14 cellular contexts compared by ENCODE assay signal in the genomic region with DNA sequence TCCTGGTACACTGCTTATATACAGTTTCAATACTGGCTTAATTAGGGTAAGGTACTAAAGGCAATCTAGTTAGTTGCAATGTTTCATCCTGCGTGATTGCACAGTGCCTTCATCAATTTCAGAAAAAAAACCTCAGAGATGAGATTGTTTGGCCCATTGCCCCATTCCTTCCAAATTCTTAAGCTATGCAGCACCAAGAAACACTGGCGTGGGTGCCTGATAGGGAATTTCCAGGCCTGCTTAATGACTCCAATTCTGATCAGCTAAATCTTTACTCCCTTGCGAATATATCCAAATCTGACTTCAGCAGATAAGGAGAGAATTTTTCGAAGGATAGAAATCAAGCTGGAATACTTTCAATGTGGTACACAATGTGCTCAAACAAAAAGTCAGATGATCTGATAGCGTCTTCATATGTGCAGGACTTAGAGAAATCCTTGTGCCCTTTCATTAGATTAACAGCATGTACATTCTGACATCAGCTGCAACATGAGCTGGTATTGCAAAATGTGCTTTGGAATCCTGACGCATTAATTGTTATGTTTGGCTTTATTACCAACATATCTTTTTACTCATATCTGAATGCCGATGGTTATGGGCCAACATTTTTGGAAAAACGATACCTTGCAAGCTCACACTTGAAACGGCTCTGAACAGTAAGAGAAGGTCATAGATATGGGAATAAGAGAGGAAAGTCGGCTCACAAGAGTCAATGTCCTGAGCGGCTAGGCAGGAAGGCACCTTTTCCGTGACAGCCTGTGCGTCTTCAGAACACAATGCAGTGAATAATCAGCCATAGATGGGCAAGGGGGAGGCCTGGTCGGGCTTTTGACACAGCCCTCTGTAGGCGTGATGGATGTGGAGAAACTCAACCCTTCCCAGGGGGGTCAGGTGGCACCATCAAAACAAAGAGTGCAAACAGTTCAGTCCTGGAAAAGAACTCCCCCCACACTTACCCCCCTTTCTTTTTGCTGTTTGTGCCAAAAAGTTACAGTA. TPM values are rescaled to one million over a fixed set of nuclear protein-coding genes. Genes with fewer than 3 reads are reported as not detected.
A peak's percentile ranks its signal among the peaks of the same experiment; 100 is the strongest.
DNase-seq lines count a peak whose midpoint lies in the region; ATAC-seq and TF ChIP-seq lines count a peak whose summit lies in the region.
"Had no signal": no experiment of that assay in that cellular context is flagged by ENCODE, and none has a peak within 500 bp of the region (broad histone marks: within the 10 kb centered on the region; RNA-seq: fewer than 3 reads in every experiment).

No MANE protein-coding gene starts in this region.

- no peak overlapping the region for H4K8ac ChIP-seq in H9 (replicated peaks; ENCODE audit: insufficient read length, low read depth, low read length)

- POLR2A ChIA-PET in activated CD8-positive, alpha-beta T cell treated with anti-CD3 and anti-CD28 coated beads for 36 hours (lab: Charles Lee): interaction anchor here (0.6 kb wide), 1 partner anchor 1550 kb away, joined by 3 read pairs; no protein-coding TSS in a partner anchor

- H3K36me3 ChIP-seq in ACC112 (ENCODE audit: insufficient read depth, low read length): no peaks in the 10 kb centered on the region

- no peak overlapping the region for H3K18ac ChIP-seq in H9 (ENCODE audit: insufficient read length, low read depth, low read length)

- H3K79me2 ChIP-seq in ACC112 (ENCODE audit: control insufficient read depth, insufficient read depth, low read length, unreplicated experiment) (no peaks in the 10 kb centered on the region), H9 (ENCODE audit: insufficient read depth, low read length) (no peaks in the 10 kb centered on the region)

- no peaks in the 10 kb centered on the region; a peak in 1 of 5 replicates for H3K9me3 Mint-ChIP-seq in H9
- H3K9me3 Mint-ChIP-seq in natural killer cell treated with Interleukin-12 subunit alpha and Interleukin-12 subunit beta and Interleukin-15 and Interleukin-18, amount 100 ng/mL, for 72 hours: no peaks in the 10 kb centered on the region
- H3K9me3 Mint-ChIP-seq in activated CD8-positive, alpha-beta T cell treated with anti-CD3 and anti-CD28 coated beads for 36 hours: no peaks in the 10 kb centered on the region
- H3K9me3 Mint-ChIP-seq: activated naive CD8-positive, alpha-beta T cell treated with anti-CD3 and anti-CD28 coated beads, Interleukin-2, amount 10 ng/mL, durations not matched to agents 7 days and 5 days; stimulated activated naive CD8-positive, alpha-beta T cell treated with anti-CD3 and anti-CD28 coated beads, Interleukin-15, Interleukin-2, amounts not matched to agents 100 ng/mL and 50 ng/mL, for 24 hours had no signal

- H3T11ph ChIP-seq in H9 (ENCODE audit: low read length): no peak overlapping the region

- no CpG with 5 or more reads among the region's 15 CpGs for WGBS in H9 (ENCODE audit: extremely low coverage, insufficient read length, low lambda C conversion rate)

- H2BK15ac ChIP-seq in H9 (ENCODE audit: low read depth, low read length): no peak overlapping the region

- no peaks in the 10 kb centered on the region for H3K23me2 ChIP-seq in H9 (ENCODE audit: insufficient read length, low read depth, low read length, poor library complexity, severe bottlenecking)

- H2AK5ac ChIP-seq in H9 (ENCODE audit: insufficient read length, low read length): no peak overlapping the region

- H2AFZ ChIP-seq in ACC112 (ENCODE audit: low read length, unreplicated experiment): no peak overlapping the region
- no peak overlapping the region for H2AFZ ChIP-seq in H9 (ENCODE audit: low read length)

- H4K20me1 ChIP-seq in H9 (ENCODE audit: control insufficient read depth, insufficient read depth, insufficient read length): no peaks in the 10 kb centered on the region

- no peak overlapping the region for H3K27ac Mint-ChIP-seq in H9
- no peak overlapping the region for H3K27ac Mint-ChIP-seq in natural killer cell treated with Interleukin-12 subunit alpha and Interleukin-12 subunit beta and Interleukin-15 and Interleukin-18, amount 100 ng/mL, for 72 hours
- H3K27ac Mint-ChIP-seq in activated CD8-positive, alpha-beta T cell treated with anti-CD3 and anti-CD28 coated beads for 36 hours: no peak overlapping the region
- H3K27ac Mint-ChIP-seq: activated naive CD8-positive, alpha-beta T cell treated with anti-CD3 and anti-CD28 coated beads, Interleukin-2, amount 10 ng/mL, durations not matched to agents 7 days and 5 days; stimulated activated naive CD8-positive, alpha-beta T cell treated with anti-CD3 and anti-CD28 coated beads, Interleukin-15, Interleukin-2, amounts not matched to agents 100 ng/mL and 50 ng/mL, for 24 hours had no signal

- H2BK20ac ChIP-seq in H9 (ENCODE audit: low read depth, low read length, poor library complexity, severe bottlenecking): no peak overlapping the region

- H3K27ac ChIP-seq in ACC112 (ENCODE audit: low read depth, low read length) (peak overlapping the region; percentile 100), H9 (ENCODE audit: insufficient read length, low read depth, low read length) (no peak overlapping the region)

- H3K56ac ChIP-seq in H9 (ENCODE audit: insufficient read length, low read depth, low read length): no peak overlapping the region

- H3K27me3 ChIP-seq in ACC112 (ENCODE audit: insufficient read depth, low read length): no peaks in the 10 kb centered on the region
- no peaks in the 10 kb centered on the region for H3K27me3 ChIP-seq in H9 (ENCODE audit: insufficient read depth, low read length)

- no peak overlapping the region for H4K5ac ChIP-seq in H9 (ENCODE audit: insufficient read length, low read depth, low read length)

- peak; percentile 50 for ATAC-seq in esophagus mucosa
- no peak for ATAC-seq in natural killer cell treated with Interleukin-12 subunit alpha and Interleukin-12 subunit beta and Interleukin-15 and Interleukin-18, amount 100 ng/mL, for 72 hours
- no peak for ATAC-seq in activated CD8-positive, alpha-beta T cell treated with anti-CD3 and anti-CD28 coated beads for 36 hours

- no peak for TF ChIP-seq CTCF in H9 (conservative IDR thresholded peaks at IDR 0.05)
- TF ChIP-seq CTCF in activated CD8-positive, alpha-beta T cell treated with anti-CD3 and anti-CD28 coated beads for 36 hours (IDR thresholded peaks at IDR 0.05): no peak

- CTCF ChIA-PET in activated CD8-positive, alpha-beta T cell treated with anti-CD3 and anti-CD28 coated beads for 36 hours (lab: Charles Lee): no interaction called here

- no peak overlapping the region for H2BK5ac ChIP-seq in H9 (ENCODE audit: insufficient read length, low read length)

- H3K23ac ChIP-seq in H9 (ENCODE audit: insufficient read length, low read depth, low read length): no peak overlapping the region

- no peak overlapping the region for H3K4me3 Mint-ChIP-seq in H9
- H3K4me3 Mint-ChIP-seq in natural killer cell treated with Interleukin-12 subunit alpha and Interleukin-12 subunit beta and Interleukin-15 and Interleukin-18, amount 100 ng/mL, for 72 hours: no peak overlapping the region
- H3K4me3 Mint-ChIP-seq in activated CD8-positive, alpha-beta T cell treated with anti-CD3 and anti-CD28 coated beads for 36 hours: no peak overlapping the region
- H3K4me3 Mint-ChIP-seq: activated naive CD8-positive, alpha-beta T cell treated with anti-CD3 and anti-CD28 coated beads, Interleukin-2, amount 10 ng/mL, durations not matched to agents 7 days and 5 days; stimulated activated naive CD8-positive, alpha-beta T cell treated with anti-CD3 and anti-CD28 coated beads, Interleukin-15, Interleukin-2, amounts not matched to agents 100 ng/mL and 50 ng/mL, for 24 hours had no signal

- no peak overlapping the region for H4K91ac ChIP-seq in H9 (ENCODE audit: insufficient read length, low read depth, low read length)

- H3K4me2 ChIP-seq in H9 (ENCODE audit: insufficient read depth, insufficient read length, low read length): no peak overlapping the region

- H3K36me3 Mint-ChIP-seq in H9 (ENCODE audit: insufficient read depth in 1 of 3, low read depth in 3 of 3): no peaks in the 10 kb centered on the region
- no peaks in the 10 kb centered on the region for H3K36me3 Mint-ChIP-seq in natural killer cell treated with Interleukin-12 subunit alpha and Interleukin-12 subunit beta and Interleukin-15 and Interleukin-18, amount 100 ng/mL, for 72 hours
- H3K36me3 Mint-ChIP-seq in activated CD8-positive, alpha-beta T cell treated with anti-CD3 and anti-CD28 coated beads for 36 hours (ENCODE audit: low read depth): no peaks in the 10 kb centered on the region
- H3K36me3 Mint-ChIP-seq: activated naive CD8-positive, alpha-beta T cell treated with anti-CD3 and anti-CD28 coated beads, Interleukin-2, amount 10 ng/mL, durations not matched to agents 7 days and 5 days had no signal

- no peak overlapping the region for H2BK12ac ChIP-seq in H9 (ENCODE audit: insufficient read length, low read depth, low read length)

- no peaks in the 10 kb centered on the region for H3K9me3 ChIP-seq in H9 (ENCODE audit: control insufficient read depth, low read depth, low read length)

- H3K79me1 ChIP-seq in H9 (ENCODE audit: insufficient read depth, low read depth, low read length, poor library complexity, severe bottlenecking): no peaks in the 10 kb centered on the region

- no peak overlapping the region for H3K4ac ChIP-seq in H9 (ENCODE audit: low read depth, low read length)

- H2BK120ac ChIP-seq in H9 (ENCODE audit: low read depth, low read length, poor library complexity, severe bottlenecking): no peak overlapping the region

- H3K4me1 ChIP-seq in ACC112 (ENCODE audit: control insufficient read depth, insufficient read depth, low read length, unreplicated experiment) (peaks cover 63% of the 10 kb centered on the region), H9 (ENCODE audit: insufficient read depth, low read length) (no peaks in the 10 kb centered on the region)

- H3K27me3 Mint-ChIP-seq in H9 (ENCODE audit: low read depth): no peaks in the 10 kb centered on the region; the same call in none of the 2 replicates
- peaks cover 31 to 48% of the 10 kb centered on the region in 2 donors for H3K27me3 Mint-ChIP-seq in natural killer cell treated with Interleukin-12 subunit alpha and Interleukin-12 subunit beta and Interleukin-15 and Interleukin-18, amount 100 ng/mL, for 72 hours
- H3K27me3 Mint-ChIP-seq in activated CD8-positive, alpha-beta T cell treated with anti-CD3 and anti-CD28 coated beads for 36 hours: peaks cover 17% of the 10 kb centered on the region

- intact Hi-C loops in activated CD8-positive, alpha-beta T cell treated with anti-CD3 and anti-CD28 coated beads for 36 hours (cut with micrococcal nuclease): no loop called here

- H3K4me1 Mint-ChIP-seq in H9: no peaks in the 10 kb centered on the region
- no peaks in the 10 kb centered on the region for H3K4me1 Mint-ChIP-seq in natural killer cell treated with Interleukin-12 subunit alpha and Interleukin-12 subunit beta and Interleukin-15 and Interleukin-18, amount 100 ng/mL, for 72 hours (ENCODE audit: low read depth in 2 of 2)
- H3K4me1 Mint-ChIP-seq in activated CD8-positive, alpha-beta T cell treated with anti-CD3 and anti-CD28 coated beads for 36 hours (ENCODE audit: low read depth): no peaks in the 10 kb centered on the region
- H3K4me1 Mint-ChIP-seq: activated naive CD8-positive, alpha-beta T cell treated with anti-CD3 and anti-CD28 coated beads, Interleukin-2, amount 10 ng/mL, durations not matched to agents 7 days and 5 days had no signal

- H3K9ac ChIP-seq in H9 (ENCODE audit: extremely low read depth, insufficient read length, low read length): no peak overlapping the region

- peak; percentile 65 for DNase-seq in NCI-H2171 treated with DMSO at 0.1 percent for 48 hours (lab: John Stamatoyannopoulos, UW)
- peak; percentile 89 for DNase-seq in non-pigmented ciliary epithelial cell (ENCODE audit: low read depth)
- DNase-seq in H9: no peak
- no peak for DNase-seq in activated CD4-positive, CD25-positive, alpha-beta regulatory T cell (lab: John Stamatoyannopoulos, UW)
- no peak for DNase-seq in natural killer cell treated with Interleukin-12 subunit alpha and Interleukin-12 subunit beta and Interleukin-15 and Interleukin-18, amount 100 ng/mL, for 72 hours (ENCODE audit: low spot score)
- no peak for DNase-seq in activated CD8-positive, alpha-beta T cell treated with anti-CD3 and anti-CD28 coated beads for 36 hours
- DNase-seq: activated naive CD8-positive, alpha-beta T cell treated with anti-CD3 and anti-CD28 coated beads, Interleukin-2, amount 10 ng/mL, durations not matched to agents 7 days and 5 days; GF-D8; NCI-H1930; RPMI8226; stimulated activated CD4-positive, alpha-beta T cell treated with anti-CD3 and anti-CD28 coated beads, Interleukin-15, amount 100 ng/mL, for 24 hours had no signal

- peak overlapping the region; percentile 62 for H3K4me3 ChIP-seq in ACC112 (ENCODE audit: low read depth, low read length)

- no peak overlapping the region for H3K14ac ChIP-seq in H9 (ENCODE audit: insufficient read depth, low read length)

RNA-seq across cellular contexts. Expression of a gene that starts 36.3 kb away (rescaled TPM):
- total RNA-seq in esophagus mucosa (2.4 TPM), H9 (2021) (2.3 and 2.7 TPM in 2 replicates)
- under 1 TPM; 0.48 to 0.53 TPM for total RNA-seq in natural killer cell treated with Interleukin-12 subunit alpha and Interleukin-12 subunit beta and Interleukin-15 and Interleukin-18, amount 100 ng/mL, for 72 hours
- under 1 TPM in 1 of 2 experiments, not detected in 1; 0.11 TPM for total RNA-seq in activated CD8-positive, alpha-beta T cell treated with anti-CD3 and anti-CD28 coated beads for 36 hours

Comparison
In these comparisons a context has a peak if more than half of its experiments do, and no peak if none do; other contexts are left out.
1. DNase-seq: peak in NCI-H2171 treated with DMSO at 0.1 percent for 48 hours (single experiment) and non-pigmented ciliary epithelial cell (single experiment); none in H9 (single experiment), activated CD4-positive, CD25-positive, alpha-beta regulatory T cell (0 of 4), natural killer cell treated with Interleukin-12 subunit alpha and Interleukin-12 subunit beta and Interleukin-15 and Interleukin-18, amount 100 ng/mL, for 72 hours (single experiment) and activated CD8-positive, alpha-beta T cell treated with anti-CD3 and anti-CD28 coated beads for 36 hours (single experiment).